Comparison of ENCODE assay signal across 1 cellular context in the genomic region with DNA sequence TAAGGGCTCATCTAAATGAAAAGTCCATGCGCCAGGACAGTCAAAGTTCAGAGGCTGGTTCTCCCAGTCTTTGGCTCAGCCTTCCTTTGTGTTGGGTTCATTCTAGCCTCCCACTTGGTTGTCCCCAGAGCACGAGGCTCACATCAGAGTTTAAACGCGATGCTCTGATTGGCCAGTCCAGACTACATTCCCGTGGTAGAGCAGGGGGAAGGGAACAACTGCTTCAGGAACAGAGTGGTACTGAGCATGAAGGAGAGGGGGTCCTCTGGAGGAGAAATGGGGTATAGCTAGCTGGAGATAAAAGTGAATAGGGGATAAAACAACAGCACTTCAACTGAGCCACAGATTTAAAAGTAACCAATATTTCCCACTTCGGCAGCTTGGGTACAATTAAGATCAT.
A peak's percentile ranks its signal among the peaks of the same experiment; 100 is the strongest.
TF ChIP-seq lines count a peak whose summit lies in the region.

No MANE protein-coding gene starts in this region.

TF ChIP-seq in HepG2, 621 proteins besides CTCF, POLR2A, EP300 and RAD21:
- TF ChIP-seq MATR3 (CRISPR knock-in tag; IDR thresholded peaks at IDR 0.05) (no peak), STAG1 (CRISPR knock-in tag; IDR thresholded peaks at IDR 0.05) (peak; percentile 36)
